18 cellular contexts compared by ENCODE assay signal in genomic region chr2:228709788-228710371, GRCh38.
"Had no signal": no experiment of that assay in that cellular context is flagged by ENCODE, and none has a peak within 500 bp of the region (broad histone marks: within the 10 kb centered on the region; RNA-seq: fewer than 3 reads in every experiment).

No MANE protein-coding gene starts in this region.

- DNase-seq: colonic mucosa; dermis blood vessel endothelial cell; erythroblast; gastrocnemius medialis; glutamatergic neuron; islet precursor cell; left lung; mesenchymal stem cell; midbrain; nucleus accumbens; ovary; right cardiac atrium; stimulated activated CD4-positive, alpha-beta T cell treated with anti-CD3 and anti-CD28 coated beads, Interleukin-4, amount 100 ng/mL, for 24 hours; tibial artery; upper lobe of left lung; uterus had no signal

- ATAC-seq: gastrocnemius medialis; left lung; natural killer cell treated with Interleukin-12 subunit alpha and Interleukin-12 subunit beta and Interleukin-15 and Interleukin-18, amount 100 ng/mL, for 72 hours; right cardiac atrium; stimulated activated memory B cell treated with anti-CD40 and anti-IgM and Interleukin-4, amounts not matched to agents 10 μg/mL and 1 μg/mL and 100 μg/mL, for 72 hours had no signal
